ENCODE assay signal across 21 cellular contexts in the genomic region with DNA sequence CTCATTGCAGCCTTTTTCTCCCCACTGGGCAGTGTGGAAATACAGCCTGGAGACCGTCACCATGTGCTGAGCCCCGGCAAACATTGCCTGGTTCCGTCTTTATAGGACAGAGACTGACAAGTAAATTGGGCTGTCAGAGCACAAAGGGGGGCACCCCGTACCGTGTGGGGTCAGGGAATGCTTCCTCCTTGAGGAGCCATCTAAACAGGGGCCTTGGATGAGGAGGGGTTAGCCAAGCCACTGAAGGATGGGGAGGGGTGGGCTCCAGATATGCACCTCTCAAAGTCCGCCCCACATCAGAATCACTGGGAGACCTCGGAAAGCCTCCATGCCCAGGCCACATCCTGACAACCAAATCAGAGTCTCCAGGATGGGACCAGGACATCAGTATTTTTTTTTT.
DNase-seq lines count a peak whose midpoint lies in the region; ATAC-seq, FAIRE-seq and TF ChIP-seq lines count a peak whose summit lies in the region.
"Had no signal": no experiment of that assay in that cellular context is flagged by ENCODE, and none has a peak within 500 bp of the region (broad histone marks: within the 10 kb centered on the region; RNA-seq: fewer than 3 reads in every experiment).

No MANE protein-coding gene starts in this region.

- peaks cover 79% of the 10 kb centered on the region for H3K36me3 Mint-ChIP-seq in activated CD8-positive, alpha-beta T cell treated with anti-CD3 and anti-CD28 coated beads for 36 hours (ENCODE audit: low read depth)
- peaks cover 85% of the 10 kb centered on the region for H3K36me3 Mint-ChIP-seq in activated CD8-positive, alpha-beta T cell treated with anti-CD3 and anti-CD28 coated beads, Interleukin-2, amount 10 ng/mL, durations not matched to agents 7 days and 5 days (ENCODE audit: low read depth)

- no peak for ATAC-seq in activated CD8-positive, alpha-beta T cell treated with anti-CD3 and anti-CD28 coated beads for 36 hours
- ATAC-seq in activated CD8-positive, alpha-beta T cell treated with anti-CD3 and anti-CD28 coated beads, Interleukin-2, amount 10 ng/mL, durations not matched to agents 7 days and 5 days: no peak
- ATAC-seq in sciatic nerve (peak; percentile 15), HG03159 (IDR thresholded peaks at IDR 0.05; ENCODE audit: unreplicated experiment) (no peak)
- no peak for ATAC-seq in activated CD4-positive, CD25-positive, alpha-beta regulatory T cell treated with anti-CD3 and anti-CD28 coated beads, Interleukin-2, amount 50 U/mL, for 24 hours
- ATAC-seq: HCT116 had no signal

- H3K27ac Mint-ChIP-seq in activated CD8-positive, alpha-beta T cell treated with anti-CD3 and anti-CD28 coated beads for 36 hours: peak overlapping the region; percentile 38
- no peak overlapping the region for H3K27ac Mint-ChIP-seq in activated CD8-positive, alpha-beta T cell treated with anti-CD3 and anti-CD28 coated beads, Interleukin-2, amount 10 ng/mL, durations not matched to agents 7 days and 5 days

- H3K27ac ChIP-seq in caudate nucleus (ENCODE audit: low read depth, low read length): peak overlapping the region; percentile 90
- H3K27ac ChIP-seq: C4-2B had no signal

- intact Hi-C loops in activated CD8-positive, alpha-beta T cell treated with anti-CD3 and anti-CD28 coated beads for 36 hours (cut with micrococcal nuclease): no loop called here
- intact Hi-C loops in sciatic nerve (cut with DNase I): no loop called here

- CTCF ChIA-PET in activated CD8-positive, alpha-beta T cell treated with anti-CD3 and anti-CD28 coated beads for 36 hours (lab: Charles Lee): no interaction called here
- CTCF ChIA-PET in activated CD8-positive, alpha-beta T cell treated with anti-CD3 and anti-CD28 coated beads, Interleukin-2, amount 10 ng/mL, durations not matched to agents 7 days and 5 days (lab: Charles Lee): interaction anchor here (1.2 kb wide), 1 partner anchor 26 kb away, joined by 3 read pairs; no protein-coding TSS in a partner anchor

- DNase-seq in activated CD8-positive, alpha-beta T cell treated with anti-CD3 and anti-CD28 coated beads for 36 hours: no peak
- no peak for DNase-seq in activated CD8-positive, alpha-beta T cell treated with anti-CD3 and anti-CD28 coated beads, Interleukin-2, amount 10 ng/mL, durations not matched to agents 7 days and 5 days
- no peak for DNase-seq in HTR-8/SVneo (ENCODE audit: insufficient read length, low spot score)
- no peak for DNase-seq in caudate nucleus (lab: John Stamatoyannopoulos, UW)
- DNase-seq in sciatic nerve (ENCODE audit: low spot score): no peak
- DNase-seq in NCI-H2107 (lab: John Stamatoyannopoulos, UW): no peak
- DNase-seq: AML-193; Calu3; CD8-positive, alpha-beta memory T cell; EL; GF-D8; GOT3; Kasumi-1; NCI-H1694; NCI-H2081; NCI-H446; SHP77 had no signal

- no peak for TF ChIP-seq CTCF in activated CD8-positive, alpha-beta T cell treated with anti-CD3 and anti-CD28 coated beads for 36 hours (IDR thresholded peaks at IDR 0.05)

- peaks cover 2% of the 10 kb centered on the region for H3K9me3 Mint-ChIP-seq in activated CD8-positive, alpha-beta T cell treated with anti-CD3 and anti-CD28 coated beads for 36 hours
- H3K9me3 Mint-ChIP-seq in activated CD8-positive, alpha-beta T cell treated with anti-CD3 and anti-CD28 coated beads, Interleukin-2, amount 10 ng/mL, durations not matched to agents 7 days and 5 days (ENCODE audit: insufficient read depth): no peaks in the 10 kb centered on the region
- H3K9me3 Mint-ChIP-seq: CD8-positive, alpha-beta memory T cell had no signal

- H3K27me3 Mint-ChIP-seq in activated CD8-positive, alpha-beta T cell treated with anti-CD3 and anti-CD28 coated beads for 36 hours: no peaks in the 10 kb centered on the region
- H3K27me3 Mint-ChIP-seq in activated CD8-positive, alpha-beta T cell treated with anti-CD3 and anti-CD28 coated beads, Interleukin-2, amount 10 ng/mL, durations not matched to agents 7 days and 5 days (ENCODE audit: low read depth): no peaks in the 10 kb centered on the region

- peaks cover 60% of the 10 kb centered on the region for H3K4me1 Mint-ChIP-seq in activated CD8-positive, alpha-beta T cell treated with anti-CD3 and anti-CD28 coated beads for 36 hours (ENCODE audit: low read depth)
- H3K4me1 Mint-ChIP-seq in activated CD8-positive, alpha-beta T cell treated with anti-CD3 and anti-CD28 coated beads, Interleukin-2, amount 10 ng/mL, durations not matched to agents 7 days and 5 days (ENCODE audit: low read depth): peaks cover 72% of the 10 kb centered on the region

- no peak overlapping the region for H3K4me3 Mint-ChIP-seq in activated CD8-positive, alpha-beta T cell treated with anti-CD3 and anti-CD28 coated beads for 36 hours
- H3K4me3 Mint-ChIP-seq in activated CD8-positive, alpha-beta T cell treated with anti-CD3 and anti-CD28 coated beads, Interleukin-2, amount 10 ng/mL, durations not matched to agents 7 days and 5 days: no peak overlapping the region

- peak; percentile 62 for FAIRE-seq in HTR-8/SVneo (lab: Jason Lieb, UNC)

- POLR2A ChIA-PET in activated CD8-positive, alpha-beta T cell treated with anti-CD3 and anti-CD28 coated beads for 36 hours (lab: Charles Lee): no interaction called here
- POLR2A ChIA-PET in activated CD8-positive, alpha-beta T cell treated with anti-CD3 and anti-CD28 coated beads, Interleukin-2, amount 10 ng/mL, durations not matched to agents 7 days and 5 days (lab: Charles Lee): no interaction called here
